8 cellular contexts compared by ENCODE assay signal in the genomic region with DNA sequence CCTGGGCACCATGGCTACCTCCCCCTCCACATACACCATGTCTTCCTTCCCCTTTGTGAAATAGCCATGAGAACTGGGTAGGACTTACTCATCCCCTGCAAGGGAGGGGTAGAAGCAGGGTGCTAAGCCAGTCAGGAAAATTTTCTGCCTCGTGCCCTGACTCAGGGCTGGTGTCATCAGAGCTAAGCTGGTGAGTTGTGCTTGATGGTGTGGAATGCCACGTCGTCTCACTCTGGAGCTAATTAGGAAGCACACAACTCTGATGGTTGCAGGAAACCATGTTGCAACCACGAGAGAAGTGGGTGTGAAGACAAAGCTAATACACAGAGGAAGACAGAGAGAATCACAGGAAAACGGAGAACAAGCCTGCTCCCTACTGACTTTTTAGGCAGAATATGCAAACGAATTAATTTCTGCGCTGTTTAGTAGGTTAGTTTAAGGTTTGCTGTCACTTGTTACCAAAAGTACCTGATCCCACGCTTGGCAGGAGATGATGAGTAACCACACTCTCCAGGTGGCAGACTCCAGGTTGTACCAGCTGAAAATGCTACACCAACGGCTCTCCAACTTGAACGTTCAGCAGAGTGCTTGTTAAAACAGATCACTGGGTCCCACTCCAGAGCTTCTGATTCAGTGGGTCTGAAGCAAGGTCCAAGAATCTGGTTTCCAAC. TPM values are rescaled to one million over a fixed set of nuclear protein-coding genes. Genes with fewer than 3 reads are reported as not detected.
DNase-seq lines count a peak whose midpoint lies in the region; ATAC-seq, FAIRE-seq and TF ChIP-seq lines count a peak whose summit lies in the region.

No MANE protein-coding gene starts in this region.

- no peak overlapping the region for H3T11ph ChIP-seq in H9 (ENCODE audit: low read length)

- in situ Hi-C loops in GM12878 (cut with MboI) = no loop called here

- no peak for TF ChIP-seq CTCF in CD8-positive, alpha-beta T cell (IDR thresholded peaks at IDR 0.05)
- TF ChIP-seq CTCF in GM12878 (IDR thresholded peaks at IDR 0.05 in 2 of 3, conservative IDR thresholded peaks at IDR 0.05 in 1 of 3; ENCODE audit: control insufficient read depth in 2 of 3, extremely low read depth in 1 of 3, insufficient read depth in 1 of 3, low read depth in 3 of 3, low read length in 3 of 3) (no peak), H9 (conservative IDR thresholded peaks at IDR 0.05) (no peak)

- TF ChIP-seq RAD21 in GM12878 (IDR thresholded peaks at IDR 0.05; ENCODE audit: insufficient read depth, low read depth, low read length) = no peak

- no peak overlapping the region for H3K14ac ChIP-seq in H9 (ENCODE audit: insufficient read depth, low read length)

- no peak overlapping the region for H3K4ac ChIP-seq in H9 (ENCODE audit: low read depth, low read length)

- H3K23ac ChIP-seq in H9 (ENCODE audit: insufficient read length, low read depth, low read length) = no peak overlapping the region

- peak; percentile 85 for ATAC-seq in CD8-positive, alpha-beta T cell
- ATAC-seq in GM12878 = peak; percentile 24; the same call in 2 of the 3 replicates
- ATAC-seq in naive B cell (ENCODE audit: low read depth in 2 of 2) = peak in 1 of 2 donors; percentile 25
- ATAC-seq in GM21367 (IDR thresholded peaks at IDR 0.05; ENCODE audit: unreplicated experiment) = no peak
- no peak for ATAC-seq in GM19455 (IDR thresholded peaks at IDR 0.05; ENCODE audit: unreplicated experiment)

- no peak for TF ChIP-seq POLR2A in GM12878 (IDR thresholded peaks at IDR 0.05; ENCODE audit: low read depth, low read length)

- H2AFZ ChIP-seq in GM12878 (ENCODE audit: control insufficient read depth, low read depth, low read length) = no peak overlapping the region
- H2AFZ ChIP-seq in H9 (ENCODE audit: low read length) = no peak overlapping the region

- H4K8ac ChIP-seq in H9 (replicated peaks; ENCODE audit: insufficient read length, low read depth, low read length) = no peak overlapping the region

- H3K79me2 ChIP-seq in GM12878 (ENCODE audit: control insufficient read depth, insufficient read depth, low read length) = peaks cover 59% of the 10 kb centered on the region
- H3K79me2 ChIP-seq in H9 (ENCODE audit: insufficient read depth, low read length) = no peaks in the 10 kb centered on the region

- no peak overlapping the region for H2BK120ac ChIP-seq in H9 (ENCODE audit: low read depth, low read length, poor library complexity, severe bottlenecking)

- peaks cover 3% of the 10 kb centered on the region for H3K9me3 Mint-ChIP-seq in CD8-positive, alpha-beta T cell
- H3K9me3 Mint-ChIP-seq in naive B cell (no peaks in the 10 kb centered on the region), H9 (peaks cover 16 to 17% of the 10 kb centered on the region in 2 experiments)

- no peak overlapping the region for H3K18ac ChIP-seq in H9 (ENCODE audit: insufficient read length, low read depth, low read length)

- peak; percentile 56 for FAIRE-seq in GM12878 (lab: Jason Lieb, UNC)

- H3K36me3 ChIP-seq in CD8-positive, alpha-beta T cell (ENCODE audit: insufficient read depth, low read length) = peaks cover 9% of the 10 kb centered on the region
- H3K36me3 ChIP-seq in GM12878 (ENCODE audit: control insufficient read depth in 2 of 2, insufficient read depth in 2 of 2, low read length in 1 of 2) = peaks cover 12 to 25% of the 10 kb centered on the region in 2 experiments; a peak in 3 of 4 replicates

- H3K36me3 Mint-ChIP-seq in CD8-positive, alpha-beta T cell = peaks cover 66% of the 10 kb centered on the region
- H3K36me3 Mint-ChIP-seq in naive B cell (peaks cover 8 to 10% of the 10 kb centered on the region in 2 donors), H9 (ENCODE audit: insufficient read depth in 1 of 3, low read depth in 3 of 3) (peaks cover 7 to 16% (median 8%) of the 10 kb centered on the region in 3 experiments; a peak in 6 of 7 replicates)

- H3K27ac Mint-ChIP-seq in CD8-positive, alpha-beta T cell = peak overlapping the region; percentile 95
- H3K27ac Mint-ChIP-seq in naive B cell (peak overlapping the region in 5 of 6 donors; percentile 47 to 97 (median 60)), H9 (peak overlapping the region in 1 of 3 experiments; percentile 46; a peak in 2 of 7 replicates)

- no peak for TF ChIP-seq EP300 in GM12878 (IDR thresholded peaks at IDR 0.05; ENCODE audit: borderline replicate concordance in 1 of 2, control insufficient read depth in 1 of 2, low read depth in 2 of 2, low read length in 2 of 2)

- H4K91ac ChIP-seq in H9 (ENCODE audit: insufficient read length, low read depth, low read length) = no peak overlapping the region

- H3K27ac ChIP-seq in CD8-positive, alpha-beta T cell (ENCODE audit: low read depth, low read length) = peak overlapping the region; percentile 1
- peak overlapping the region; percentile 13; the same call in 1 of the 2 replicates for H3K27ac ChIP-seq in GM12878 (ENCODE audit: control insufficient read depth, insufficient read depth)
- H3K27ac ChIP-seq in H9 (ENCODE audit: insufficient read length, low read depth, low read length) = no peak overlapping the region

- CTCF ChIA-PET in CD8-positive, alpha-beta T cell (lab: Charles Lee) = interaction anchor here (1.0 to 2.0 kb wide), 8 partner anchors 10 to 160 kb away, joined by 3 to 12 read pairs (median 4); a partner anchor contains a TSS
- CTCF ChIA-PET in GM12878 (lab: Yijun Ruan, JAX) = interaction anchor here (1.1 to 1.2 kb wide), 2 partner anchors 11 to 21 kb away, joined by 3 read pairs; no protein-coding TSS in a partner anchor

- H3K9ac ChIP-seq in GM12878 (ENCODE audit: control insufficient read depth, insufficient read depth, low read length) (no peak overlapping the region), H9 (ENCODE audit: extremely low read depth, insufficient read length, low read length) (no peak overlapping the region)

- H3K4me1 ChIP-seq in CD8-positive, alpha-beta T cell (ENCODE audit: insufficient read depth, low read length) = peaks cover 31% of the 10 kb centered on the region
- H3K4me1 ChIP-seq in GM12878 (ENCODE audit: control insufficient read depth, insufficient read depth, low read length) (peaks cover 5% of the 10 kb centered on the region), H9 (ENCODE audit: insufficient read depth, low read length) (no peaks in the 10 kb centered on the region)

- H3K4me1 Mint-ChIP-seq in CD8-positive, alpha-beta T cell (ENCODE audit: low read depth) = peaks cover 71% of the 10 kb centered on the region
- H3K4me1 Mint-ChIP-seq in naive B cell = peaks cover 40 to 67% (median 42%) of the 10 kb centered on the region in 3 donors
- H3K4me1 Mint-ChIP-seq in H9 = no peaks in the 10 kb centered on the region; a peak in 1 of 4 replicates

- H3K4me2 ChIP-seq in GM12878 (ENCODE audit: control insufficient read depth, insufficient read depth) = no peak overlapping the region
- H3K4me2 ChIP-seq in H9 (ENCODE audit: insufficient read depth, insufficient read length, low read length) = no peak overlapping the region

- no peak overlapping the region for H3K56ac ChIP-seq in H9 (ENCODE audit: insufficient read length, low read depth, low read length)

- H3K9me3 ChIP-seq in CD8-positive, alpha-beta T cell (ENCODE audit: low read length) = no peaks in the 10 kb centered on the region
- H3K9me3 ChIP-seq in GM12878 (replicated peaks; ENCODE audit: control insufficient read depth, insufficient read depth, low read length) (peaks cover 3% of the 10 kb centered on the region; the same call in 2 of the 3 replicates), H9 (ENCODE audit: control insufficient read depth, low read depth, low read length) (no peaks in the 10 kb centered on the region)

- no peak overlapping the region for H2BK15ac ChIP-seq in H9 (ENCODE audit: low read depth, low read length)

- H2BK20ac ChIP-seq in H9 (ENCODE audit: low read depth, low read length, poor library complexity, severe bottlenecking) = no peak overlapping the region

- no peak overlapping the region for H2BK12ac ChIP-seq in H9 (ENCODE audit: insufficient read length, low read depth, low read length)

- SMC1A ChIA-PET in GM12878 (lab: Charles Lee; ENCODE audit: uncharacterized antibody, unreplicated experiment) = interaction anchor here (0.8 to 1.3 kb wide), 5 partner anchors 17 to 55 kb away, joined by 3 read pairs; a partner anchor contains a TSS

- H3K4me3 Mint-ChIP-seq in CD8-positive, alpha-beta T cell = peak overlapping the region; percentile 58
- H3K4me3 Mint-ChIP-seq in naive B cell (peak overlapping the region in 1 of 8 donors; percentile 56), H9 (no peak overlapping the region)

- no peaks in the 10 kb centered on the region for H3K27me3 ChIP-seq in CD8-positive, alpha-beta T cell (ENCODE audit: insufficient read depth, low read length)
- H3K27me3 ChIP-seq in GM12878 (replicated peaks in 1 of 2; ENCODE audit: control insufficient read depth in 2 of 2, insufficient read depth in 2 of 2, low read length in 1 of 2) = no peaks in the 10 kb centered on the region
- no peaks in the 10 kb centered on the region for H3K27me3 ChIP-seq in H9 (ENCODE audit: insufficient read depth, low read length)

- no TSS peak for BruUV-seq in GM12878 (replicated peaks; lab: Mats Ljungman, UMichigan)

- H2BK5ac ChIP-seq in H9 (ENCODE audit: insufficient read length, low read length) = no peak overlapping the region

- H4K5ac ChIP-seq in H9 (ENCODE audit: insufficient read length, low read depth, low read length) = no peak overlapping the region

- 29% methylated on average over 10 of the region's 10 CpGs for WGBS in GM12878 (ENCODE audit: insufficient coverage, insufficient replicate concordance, low lambda C conversion rate, missing lambda C conversion rate)
- no CpG with 5 or more reads among the region's 10 CpGs for WGBS in H9 (ENCODE audit: extremely low coverage, insufficient read length, low lambda C conversion rate)

- no peaks in the 10 kb centered on the region for H3K79me1 ChIP-seq in H9 (ENCODE audit: insufficient read depth, low read depth, low read length, poor library complexity, severe bottlenecking)

- peak in 4 of 7 experiments; percentile 21 to 52 (median 42) for DNase-seq in CD8-positive, alpha-beta T cell
- DNase-seq in SIG-M5 (lab: John Stamatoyannopoulos, UW) = peak; percentile 63
- no peak for DNase-seq in GM12878 (ENCODE audit: low read depth, low spot score)
- DNase-seq in naive B cell = no peak
- no peak for DNase-seq in DMS114 treated with DMSO at 0.1 percent for 48 hours (lab: John Stamatoyannopoulos, UW; ENCODE audit: unreplicated experiment)
- DNase-seq in H9 = no peak

- H4K20me1 ChIP-seq in GM12878 (ENCODE audit: control insufficient read depth, insufficient read depth) (no peaks in the 10 kb centered on the region), H9 (ENCODE audit: control insufficient read depth, insufficient read depth, insufficient read length) (no peaks in the 10 kb centered on the region)

- H3K23me2 ChIP-seq in H9 (ENCODE audit: insufficient read length, low read depth, low read length, poor library complexity, severe bottlenecking) = no peaks in the 10 kb centered on the region

- H3K4me3 ChIP-seq in CD8-positive, alpha-beta T cell (ENCODE audit: low read depth, low read length) = no peak overlapping the region
- H3K4me3 ChIP-seq in GM12878 = no peak overlapping the region

- no peaks in the 10 kb centered on the region for H3K27me3 Mint-ChIP-seq in CD8-positive, alpha-beta T cell (ENCODE audit: low read depth)
- H3K27me3 Mint-ChIP-seq in naive B cell = no peaks in the 10 kb centered on the region
- H3K27me3 Mint-ChIP-seq in H9 (ENCODE audit: low read depth) = no peaks in the 10 kb centered on the region

- H2AK5ac ChIP-seq in H9 (ENCODE audit: insufficient read length, low read length) = no peak overlapping the region

- intact Hi-C loops in CD8-positive, alpha-beta T cell (cut with DNase I, micrococcal nuclease) = no loop called here
- intact Hi-C loops in GM12878 (cut with micrococcal nuclease; ENCODE audit: unreplicated experiment) = no loop called here

- POLR2A ChIA-PET in CD8-positive, alpha-beta T cell (lab: Charles Lee) = interaction anchor here (0.6 to 1.4 kb wide), 3 partner anchors 20 to 67 kb away, joined by 3 to 5 read pairs (median 4); no protein-coding TSS in a partner anchor
- POLR2A ChIA-PET in GM12878 (lab: Charles Lee) = interaction anchor here (1.3 kb wide), 1 partner anchor 21 kb away, joined by 4 read pairs; no protein-coding TSS in a partner anchor

- RAD21 ChIA-PET in GM12878 (lab: Charles Lee; ENCODE audit: unreplicated experiment) = interaction anchor here (0.9 kb wide), 1 partner anchor 41 kb away, joined by 3 read pairs; no protein-coding TSS in a partner anchor

RNA-seq across cellular contexts. Expression of a gene that starts 54.5 kb away (rescaled TPM):
- total RNA-seq in CD8-positive, alpha-beta T cell = 100 to 1,000 TPM; 172 to 182 TPM
- 217 and 221 TPM in 2 replicates for total RNA-seq in GM12878 (2013; cell fraction: nucleolus; rRNA removed)
- total RNA-seq in GM12878 (2014; rRNA removed) (55.8 and 57.4 TPM in 2 replicates), GM12878 (2014; rRNA removed; fragmentation: Illumina TruSeq; extraction: Trizol) (46.1 and 46.9 TPM in 2 replicates), GM12878 (2021) (75.4 and 96.4 TPM in 2 replicates), H9 (2021) (14.6 and 16.3 TPM in 2 replicates)
- polyA plus RNA-seq in GM12878 (2011; ENCODE audit: low read depth) = 28.9 TPM
- polyA plus RNA-seq in GM12878 (2011; rRNA removed) (21.1 and 41.8 TPM in 2 replicates), GM12878 (2014; fragmentation: Illumina TruSeq; extraction: Trizol) (33.6 and 53.2 TPM in 2 replicates), GM12878 (2014; fragmentation: Nextera tagmentation; extraction: Ambion mirVana) (10 to 100 TPM; 14.2 to 20.4 TPM), GM12878 (2014; rRNA removed) (48.1 and 53.0 TPM in 2 replicates), GM12878 (2016; fragmentation: Nextera tagmentation; extraction: Ambion mirVana) (10 to 100 TPM; 54.9 to 55.3 TPM), naive B cell (ENCODE audit: low read depth in 6 of 6) (10 to 100 TPM; 12.2 to 73.3 (median 36.3) TPM)
- polyA plus RNA-seq in GM12878 (2011; cell fraction: cytosol; rRNA removed) = 45.3 and 48.2 TPM in 2 replicates
- 80.4 and 105 TPM in 2 replicates for polyA plus RNA-seq in GM12878 (2011; cell fraction: nucleus; rRNA removed)
- 49.9 and 55.9 TPM in 2 replicates for polyA plus RNA-seq in GM12878 (2012)
- polyA minus RNA-seq in GM12878 (2011; rRNA and poly(A)+ RNA removed) = 68.4 and 96.0 TPM in 2 replicates
- polyA minus RNA-seq in GM12878 (2011; cell fraction: cytosol; rRNA and poly(A)+ RNA removed) = 35.1 and 36.6 TPM in 2 replicates
- polyA minus RNA-seq in GM12878 (2011; cell fraction: nucleus; rRNA and poly(A)+ RNA removed) = 53.1 and 106 TPM in 2 replicates

Comparison
In these comparisons a context has a peak if more than half of its experiments do, and no peak if none do; other contexts are left out.
1. ATAC-seq: peak in CD8-positive, alpha-beta T cell (single experiment) and GM12878 (single experiment); none in GM21367 (single experiment) and GM19455 (single experiment).
2. DNase-seq: peak in CD8-positive, alpha-beta T cell (4 of 7) and SIG-M5 (single experiment); none in GM12878 (single experiment), naive B cell (single experiment), DMS114 treated with DMSO at 0.1 percent for 48 hours (single experiment) and H9 (single experiment).